11 cellular contexts compared by ENCODE assay signal in the genomic region with DNA sequence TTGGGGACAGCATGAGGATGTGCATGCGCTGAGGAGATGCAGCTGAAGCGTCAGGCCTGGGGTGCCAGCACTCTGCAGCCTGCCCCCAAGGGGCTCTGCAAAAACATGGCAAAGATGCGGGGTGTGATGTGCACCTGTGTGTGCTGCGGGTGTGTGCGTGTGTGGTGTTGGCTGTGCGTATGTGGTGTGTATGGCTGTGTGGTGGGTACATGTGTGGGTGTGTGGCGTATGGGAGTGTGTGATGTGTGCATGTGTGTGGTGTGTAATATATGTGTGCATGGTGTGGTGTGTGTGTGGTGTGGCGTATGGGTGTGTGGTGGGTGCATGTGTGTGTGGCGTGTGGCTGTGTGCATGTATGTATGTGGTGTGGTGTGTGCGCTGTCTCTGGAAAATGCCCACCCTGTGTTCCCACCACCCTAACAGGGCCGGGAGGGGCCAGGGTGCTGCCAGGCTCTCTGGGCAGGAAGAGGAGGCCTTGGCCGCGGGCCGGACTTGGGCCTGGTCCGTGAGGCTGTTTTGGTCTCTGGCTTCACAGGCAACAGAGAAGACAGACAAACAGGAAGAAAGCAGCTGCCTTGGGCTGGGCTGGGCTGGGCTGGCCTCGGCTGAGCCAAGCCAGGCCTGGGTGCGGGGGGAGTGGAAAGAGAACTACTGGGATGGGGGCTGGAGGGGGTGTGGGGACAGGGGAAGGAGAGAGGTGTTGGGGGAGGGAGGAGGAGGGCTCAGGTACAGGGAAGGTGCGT. TPM values are rescaled to one million over a fixed set of nuclear protein-coding genes. Genes with fewer than 3 reads are reported as not detected.
A peak's percentile ranks its signal among the peaks of the same experiment; 100 is the strongest.
DNase-seq lines count a peak whose midpoint lies in the region; ATAC-seq, FAIRE-seq and TF ChIP-seq lines count a peak whose summit lies in the region.
"Had no signal": no experiment of that assay in that cellular context is flagged by ENCODE, and none has a peak within 500 bp of the region (broad histone marks: within the 10 kb centered on the region; RNA-seq: fewer than 3 reads in every experiment).

No MANE protein-coding gene starts in this region.

- H3K9ac ChIP-seq in HepG2 (ENCODE audit: insufficient read depth, low read depth, low read length): no peak overlapping the region
- H3K9ac ChIP-seq: KMS-11 had no signal

- no peak for FAIRE-seq in HepG2 (lab: Jason Lieb, UNC)
- FAIRE-seq: islet of Langerhans had no signal

- TF ChIP-seq POLR2A in HepG2 (IDR thresholded peaks at IDR 0.05; ENCODE audit: insufficient read depth in 1 of 2, low read depth in 2 of 2, low read length in 2 of 2): no peak

- H3K4me2 ChIP-seq in HepG2 (ENCODE audit: low read depth, low read length): no peak overlapping the region
- H3K4me2 ChIP-seq: KMS-11 had no signal

- no peak overlapping the region for H3K4me3 Mint-ChIP-seq in stimulated activated naive CD8-positive, alpha-beta T cell treated with anti-CD3 and anti-CD28 coated beads, Interleukin-15, Interleukin-2, amounts not matched to agents 100 ng/mL and 50 ng/mL, for 24 hours
- H3K4me3 Mint-ChIP-seq in activated T-helper 1 cell treated with anti-CD3 and anti-CD28 coated beads, Interleukin-12 subunit alpha, Interleukin-12 subunit beta, Interleukin-2, Interleukin-4 antibody, amounts not matched to agents 30 ng/mL and 10 ng/mL and 1 ng/mL, durations not matched to agents 14 hours and 24 hours and 36 hours: peak overlapping the region; percentile 39

- intact Hi-C loops in activated T-helper 1 cell treated with anti-CD3 and anti-CD28 coated beads, Interleukin-12 subunit alpha, Interleukin-12 subunit beta, Interleukin-2, Interleukin-4 antibody, amounts not matched to agents 30 ng/mL and 10 ng/mL and 1 ng/mL, durations not matched to agents 14 hours and 24 hours and 36 hours (cut with micrococcal nuclease): loop anchor here (5.0 kb wide), 1 partner anchor 76 kb away; no protein-coding TSS in a partner anchor
- intact Hi-C loops in HepG2 (cut with micrococcal nuclease; ENCODE audit: unreplicated experiment): no loop called here

- peak overlapping the region; percentile 40 for H3K27ac Mint-ChIP-seq in stimulated activated naive CD8-positive, alpha-beta T cell treated with anti-CD3 and anti-CD28 coated beads, Interleukin-15, Interleukin-2, amounts not matched to agents 100 ng/mL and 50 ng/mL, for 24 hours
- H3K27ac Mint-ChIP-seq in activated T-helper 1 cell treated with anti-CD3 and anti-CD28 coated beads, Interleukin-12 subunit alpha, Interleukin-12 subunit beta, Interleukin-2, Interleukin-4 antibody, amounts not matched to agents 30 ng/mL and 10 ng/mL and 1 ng/mL, durations not matched to agents 14 hours and 24 hours and 36 hours: peak overlapping the region; percentile 65

- no TSS peak for BruUV-seq in HepG2 (replicated peaks; lab: Mats Ljungman, UMichigan)

- H3K4me3 ChIP-seq in HepG2 (replicated peaks in 1 of 3; ENCODE audit: insufficient read depth in 1 of 3, low read depth in 2 of 3, low read length in 3 of 3): no peak overlapping the region

- no peaks in the 10 kb centered on the region for H3K36me3 ChIP-seq in HepG2 (replicated peaks in 1 of 2; ENCODE audit: control insufficient read depth in 1 of 2, insufficient read depth in 2 of 2, low read length in 2 of 2)

- WGBS in HepG2 (ENCODE audit: low lambda C conversion rate): 43% methylated on average over 15 of the region's 18 CpGs

- no peaks in the 10 kb centered on the region for H3K27me3 Mint-ChIP-seq in stimulated activated naive CD8-positive, alpha-beta T cell treated with anti-CD3 and anti-CD28 coated beads, Interleukin-15, Interleukin-2, amounts not matched to agents 100 ng/mL and 50 ng/mL, for 24 hours
- no peaks in the 10 kb centered on the region for H3K27me3 Mint-ChIP-seq in activated T-helper 1 cell treated with anti-CD3 and anti-CD28 coated beads, Interleukin-12 subunit alpha, Interleukin-12 subunit beta, Interleukin-2, Interleukin-4 antibody, amounts not matched to agents 30 ng/mL and 10 ng/mL and 1 ng/mL, durations not matched to agents 14 hours and 24 hours and 36 hours (ENCODE audit: insufficient read depth)

- TF ChIP-seq RAD21 in HepG2 (CRISPR knock-in tag; IDR thresholded peaks at IDR 0.05): no peak

- H2AFZ ChIP-seq in HepG2 (ENCODE audit: low read length): no peak overlapping the region

- H3K79me2 ChIP-seq in HepG2 (ENCODE audit: insufficient read depth, low read length): no peaks in the 10 kb centered on the region

- no peak for TF ChIP-seq EP300 in HepG2 (IDR thresholded peaks at IDR 0.05; ENCODE audit: low read depth in 2 of 2, low read length in 2 of 2)
- no peak for TF ChIP-seq EP300 in HepG2 (CRISPR knock-in tag; IDR thresholded peaks at IDR 0.05; ENCODE audit: borderline replicate concordance)

- in situ Hi-C loops in HepG2 (cut with HindIII; ENCODE audit: extremely low pct_ligation_motif_present, low pct_unique_long_range_greater_than_20kb) (no loop called here), GM13976 (cut with MboI; ENCODE audit: low sequenced_read_pairs, unreplicated experiment) (no loop called here)

- DNase-seq in stimulated activated naive CD8-positive, alpha-beta T cell treated with anti-CD3 and anti-CD28 coated beads, Interleukin-15, Interleukin-2, amounts not matched to agents 100 U/mL and 50 U/mL, for 24 hours: no peak
- DNase-seq in activated T-helper 1 cell treated with anti-CD3 and anti-CD28 coated beads, Interleukin-12 subunit alpha, Interleukin-12 subunit beta, Interleukin-2, Interleukin-4 antibody, amounts not matched to agents 30 ng/mL and 10 ng/mL and 1 ng/mL, durations not matched to agents 14 hours and 24 hours and 36 hours (ENCODE audit: low spot score): no peak
- DNase-seq in HepG2 (ENCODE audit: low spot score): no peak
- DNase-seq in GM13976 (ENCODE audit: low spot score): no peak
- DNase-seq in stimulated activated CD4-positive, alpha-beta T cell treated with anti-CD3 and anti-CD28 coated beads, Interleukin-4, amount 100 ng/mL, for 24 hours: no peak
- no peak for DNase-seq in NOMO-1 (lab: John Stamatoyannopoulos, UW; ENCODE audit: unreplicated experiment in 2 of 2)
- DNase-seq in DMS153 (lab: John Stamatoyannopoulos, UW): no peak

- no peaks in the 10 kb centered on the region for H3K36me3 Mint-ChIP-seq in stimulated activated naive CD8-positive, alpha-beta T cell treated with anti-CD3 and anti-CD28 coated beads, Interleukin-15, Interleukin-2, amounts not matched to agents 100 ng/mL and 50 ng/mL, for 24 hours (ENCODE audit: low read depth)
- H3K36me3 Mint-ChIP-seq in activated T-helper 1 cell treated with anti-CD3 and anti-CD28 coated beads, Interleukin-12 subunit alpha, Interleukin-12 subunit beta, Interleukin-2, Interleukin-4 antibody, amounts not matched to agents 30 ng/mL and 10 ng/mL and 1 ng/mL, durations not matched to agents 14 hours and 24 hours and 36 hours (ENCODE audit: low read depth): peaks cover under 1% of the 10 kb centered on the region

- peaks cover 2 to 11% of the 10 kb centered on the region in 2 experiments; a peak in 2 of 5 replicates for H3K27me3 ChIP-seq in HepG2 (ENCODE audit: control insufficient read depth in 1 of 2, insufficient read depth in 2 of 2, low read length in 2 of 2)

- no peaks in the 10 kb centered on the region for H4K20me1 ChIP-seq in HepG2 (ENCODE audit: insufficient read depth, low read length)

- H3K27ac ChIP-seq in HepG2 (ENCODE audit: extremely low read length, insufficient read depth, low read length): no peak overlapping the region
- H3K27ac ChIP-seq: epithelial cell of prostate, KMS-11 had no signal

- no peaks in the 10 kb centered on the region for H3K4me1 ChIP-seq in HepG2 (ENCODE audit: insufficient read depth, low read length)

- no peak for ATAC-seq in stimulated activated naive CD8-positive, alpha-beta T cell treated with anti-CD3 and anti-CD28 coated beads, Interleukin-15, Interleukin-2, amounts not matched to agents 100 U/mL and 50 U/mL, for 24 hours
- ATAC-seq in HepG2: peak; percentile 32; the same call in 2 of the 3 replicates

- TF ChIP-seq CTCF in HepG2 (CRISPR knock-in tag; IDR thresholded peaks at IDR 0.05) (no peak), GM13976 (IDR thresholded peaks at IDR 0.05; ENCODE audit: borderline replicate concordance, control extremely low read depth, extremely low read depth, insufficient read depth, missing control alignments) (no peak)

- no peaks in the 10 kb centered on the region for H3K9me3 Mint-ChIP-seq in stimulated activated naive CD8-positive, alpha-beta T cell treated with anti-CD3 and anti-CD28 coated beads, Interleukin-15, Interleukin-2, amounts not matched to agents 100 ng/mL and 50 ng/mL, for 24 hours
- no peaks in the 10 kb centered on the region for H3K9me3 Mint-ChIP-seq in activated T-helper 1 cell treated with anti-CD3 and anti-CD28 coated beads, Interleukin-12 subunit alpha, Interleukin-12 subunit beta, Interleukin-2, Interleukin-4 antibody, amounts not matched to agents 30 ng/mL and 10 ng/mL and 1 ng/mL, durations not matched to agents 14 hours and 24 hours and 36 hours

- POLR2A ChIA-PET in HepG2 (lab: Yijun Ruan, JAX): no interaction called here

- no peaks in the 10 kb centered on the region for H3K9me3 ChIP-seq in HepG2 (ENCODE audit: low read length)

- H3K4me1 Mint-ChIP-seq in stimulated activated naive CD8-positive, alpha-beta T cell treated with anti-CD3 and anti-CD28 coated beads, Interleukin-15, Interleukin-2, amounts not matched to agents 100 ng/mL and 50 ng/mL, for 24 hours (ENCODE audit: low read depth): peaks cover 33% of the 10 kb centered on the region
- peaks cover 29% of the 10 kb centered on the region for H3K4me1 Mint-ChIP-seq in activated T-helper 1 cell treated with anti-CD3 and anti-CD28 coated beads, Interleukin-12 subunit alpha, Interleukin-12 subunit beta, Interleukin-2, Interleukin-4 antibody, amounts not matched to agents 30 ng/mL and 10 ng/mL and 1 ng/mL, durations not matched to agents 14 hours and 24 hours and 36 hours (ENCODE audit: low read depth)

- CTCF ChIA-PET in HepG2 (lab: Yijun Ruan, JAX; ENCODE audit: low intra/inter-chr PET ratio, low total read pairs): no interaction called here

RNA-seq across cellular contexts. Expression of a gene that starts 1.1 kb away (rescaled TPM):
- total RNA-seq in activated T-helper 1 cell treated with anti-CD3 and anti-CD28 coated beads, Interleukin-12 subunit alpha, Interleukin-12 subunit beta, Interleukin-2, Interleukin-4 antibody, amounts not matched to agents 30 ng/mL and 10 ng/mL and 1 ng/mL, durations not matched to agents 14 hours and 24 hours and 36 hours: not detected in 2 replicates
- total RNA-seq in HepG2 (2016; rRNA removed; fragmentation: Illumina TruSeq; extraction: Trizol): not detected in 2 replicates
- not detected in 2 replicates for total RNA-seq in HepG2 (2016; cell fraction: cytosol; rRNA removed; fragmentation: Illumina TruSeq; extraction: Trizol; ENCODE audit: low read depth)
- total RNA-seq in HepG2 (2016; cell fraction: insoluble cytoplasmic fraction; rRNA removed; fragmentation: Illumina TruSeq; extraction: Trizol): not detected in 2 replicates
- not detected in 2 replicates for total RNA-seq in HepG2 (2016; cell fraction: membrane; rRNA removed; fragmentation: Illumina TruSeq; extraction: Trizol)
- total RNA-seq in HepG2 (2016; cell fraction: nucleus; rRNA removed; fragmentation: Illumina TruSeq; extraction: Trizol): not detected in 2 replicates
- not detected in 2 replicates for polyA plus RNA-seq in HepG2 (2011; rRNA removed)
- not detected in 2 replicates for polyA plus RNA-seq in HepG2 (2011; cell fraction: cytosol; rRNA removed)
- not detected in 2 replicates for polyA plus RNA-seq in HepG2 (2011; cell fraction: nucleus; rRNA removed)
- polyA plus RNA-seq in HepG2 (2012): not detected in 2 replicates
- not detected in 2 replicates for polyA plus RNA-seq in HepG2 (2016; cell fraction: cytosol; fragmentation: Illumina TruSeq; extraction: Trizol; ENCODE audit: low read depth)
- polyA plus RNA-seq in HepG2 (2016; cell fraction: insoluble cytoplasmic fraction; fragmentation: Illumina TruSeq; extraction: Trizol; ENCODE audit: low read depth): not detected in 2 replicates
- polyA plus RNA-seq in HepG2 (2016; cell fraction: membrane; fragmentation: Illumina TruSeq; extraction: Trizol; ENCODE audit: low read depth): not detected in 2 replicates
- not detected in 2 replicates for polyA plus RNA-seq in HepG2 (2016; cell fraction: nucleus; fragmentation: Illumina TruSeq; extraction: Trizol; ENCODE audit: insufficient read depth, low read depth)
- 0.18 and 0.87 TPM in 2 replicates for polyA minus RNA-seq in HepG2 (2011; rRNA and poly(A)+ RNA removed; ENCODE audit: low replicate concordance)
- not detected in 2 replicates for polyA minus RNA-seq in HepG2 (2011; cell fraction: cytosol; rRNA and poly(A)+ RNA removed)
- not detected in 2 replicates for polyA minus RNA-seq in HepG2 (2011; cell fraction: nucleus; rRNA and poly(A)+ RNA removed)

RNA-seq across cellular contexts. Expression of a gene that starts 17.4 kb away (rescaled TPM):
- total RNA-seq in activated T-helper 1 cell treated with anti-CD3 and anti-CD28 coated beads, Interleukin-12 subunit alpha, Interleukin-12 subunit beta, Interleukin-2, Interleukin-4 antibody, amounts not matched to agents 30 ng/mL and 10 ng/mL and 1 ng/mL, durations not matched to agents 14 hours and 24 hours and 36 hours: 1.7 and 3.3 TPM in 2 replicates
- 1.1 and 1.4 TPM in 2 replicates for total RNA-seq in HepG2 (2016; rRNA removed; fragmentation: Illumina TruSeq; extraction: Trizol)
- 0.18 and 0.30 TPM in 2 replicates for total RNA-seq in HepG2 (2016; cell fraction: cytosol; rRNA removed; fragmentation: Illumina TruSeq; extraction: Trizol; ENCODE audit: low read depth)
- total RNA-seq in HepG2 (2016; cell fraction: insoluble cytoplasmic fraction; rRNA removed; fragmentation: Illumina TruSeq; extraction: Trizol): 0.74 and 1.1 TPM in 2 replicates
- 0.59 and 0.74 TPM in 2 replicates for total RNA-seq in HepG2 (2016; cell fraction: membrane; rRNA removed; fragmentation: Illumina TruSeq; extraction: Trizol)
- 2.9 and 3.0 TPM in 2 replicates for total RNA-seq in HepG2 (2016; cell fraction: nucleus; rRNA removed; fragmentation: Illumina TruSeq; extraction: Trizol)
- 2.0 and 5.0 TPM in 2 replicates for polyA plus RNA-seq in HepG2 (2011; rRNA removed)
- 2.5 TPM in 2 replicates for polyA plus RNA-seq in HepG2 (2011; cell fraction: cytosol; rRNA removed)
- 15.9 and 17.0 TPM in 2 replicates for polyA plus RNA-seq in HepG2 (2011; cell fraction: nucleus; rRNA removed)
- polyA plus RNA-seq in HepG2 (2012): 1.8 and 5.5 TPM in 2 replicates
- polyA plus RNA-seq in HepG2 (2016; cell fraction: cytosol; fragmentation: Illumina TruSeq; extraction: Trizol; ENCODE audit: low read depth): 0.24 TPM in 2 replicates
- polyA plus RNA-seq in HepG2 (2016; cell fraction: insoluble cytoplasmic fraction; fragmentation: Illumina TruSeq; extraction: Trizol; ENCODE audit: low read depth): 0.83 and 1.4 TPM in 2 replicates
- polyA plus RNA-seq in HepG2 (2016; cell fraction: membrane; fragmentation: Illumina TruSeq; extraction: Trizol; ENCODE audit: low read depth): 0.46 and 0.98 TPM in 2 replicates
- 6.9 and 8.1 TPM in 2 replicates for polyA plus RNA-seq in HepG2 (2016; cell fraction: nucleus; fragmentation: Illumina TruSeq; extraction: Trizol; ENCODE audit: insufficient read depth, low read depth)
- polyA minus RNA-seq in HepG2 (2011; rRNA and poly(A)+ RNA removed; ENCODE audit: low replicate concordance): 14.7 and 119 TPM in 2 replicates
- polyA minus RNA-seq in HepG2 (2011; cell fraction: cytosol; rRNA and poly(A)+ RNA removed): 4.0 and 7.3 TPM in 2 replicates
- 4.6 and 6.8 TPM in 2 replicates for polyA minus RNA-seq in HepG2 (2011; cell fraction: nucleus; rRNA and poly(A)+ RNA removed)

RNA-seq across cellular contexts. Expression of a gene that starts 22.7 kb away (rescaled TPM):
- total RNA-seq in activated T-helper 1 cell treated with anti-CD3 and anti-CD28 coated beads, Interleukin-12 subunit alpha, Interleukin-12 subunit beta, Interleukin-2, Interleukin-4 antibody, amounts not matched to agents 30 ng/mL and 10 ng/mL and 1 ng/mL, durations not matched to agents 14 hours and 24 hours and 36 hours: 128 TPM in 2 replicates
- total RNA-seq in HepG2 (2016; rRNA removed; fragmentation: Illumina TruSeq; extraction: Trizol): 0.64 TPM in 1 of 2 replicates, not detected in the other
- not detected in 2 replicates for total RNA-seq in HepG2 (2016; cell fraction: cytosol; rRNA removed; fragmentation: Illumina TruSeq; extraction: Trizol; ENCODE audit: low read depth)
- total RNA-seq in HepG2 (2016; cell fraction: insoluble cytoplasmic fraction; rRNA removed; fragmentation: Illumina TruSeq; extraction: Trizol): 0.22 TPM in 1 of 2 replicates, not detected in the other
- total RNA-seq in HepG2 (2016; cell fraction: membrane; rRNA removed; fragmentation: Illumina TruSeq; extraction: Trizol): 0.28 TPM in 1 of 2 replicates, not detected in the other
- 0.41 TPM in 1 of 2 replicates, not detected in the other for total RNA-seq in HepG2 (2016; cell fraction: nucleus; rRNA removed; fragmentation: Illumina TruSeq; extraction: Trizol)
- polyA plus RNA-seq in HepG2 (2011; rRNA removed): 0.57 and 1.1 TPM in 2 replicates
- polyA plus RNA-seq in HepG2 (2011; cell fraction: cytosol; rRNA removed): 0.10 and 0.19 TPM in 2 replicates
- polyA plus RNA-seq in HepG2 (2011; cell fraction: nucleus; rRNA removed): 7.0 and 9.1 TPM in 2 replicates
- polyA plus RNA-seq in HepG2 (2012): 0.35 and 0.59 TPM in 2 replicates
- not detected in 2 replicates for polyA plus RNA-seq in HepG2 (2016; cell fraction: cytosol; fragmentation: Illumina TruSeq; extraction: Trizol; ENCODE audit: low read depth)
- not detected in 2 replicates for polyA plus RNA-seq in HepG2 (2016; cell fraction: insoluble cytoplasmic fraction; fragmentation: Illumina TruSeq; extraction: Trizol; ENCODE audit: low read depth)
- not detected in 2 replicates for polyA plus RNA-seq in HepG2 (2016; cell fraction: membrane; fragmentation: Illumina TruSeq; extraction: Trizol; ENCODE audit: low read depth)
- polyA plus RNA-seq in HepG2 (2016; cell fraction: nucleus; fragmentation: Illumina TruSeq; extraction: Trizol; ENCODE audit: insufficient read depth, low read depth): 0.64 and 1.9 TPM in 2 replicates
- 1.6 and 1.8 TPM in 2 replicates for polyA minus RNA-seq in HepG2 (2011; rRNA and poly(A)+ RNA removed; ENCODE audit: low replicate concordance)
- polyA minus RNA-seq in HepG2 (2011; cell fraction: cytosol; rRNA and poly(A)+ RNA removed): 1.1 TPM in 1 of 2 replicates, not detected in the other
- 1.2 and 2.8 TPM in 2 replicates for polyA minus RNA-seq in HepG2 (2011; cell fraction: nucleus; rRNA and poly(A)+ RNA removed)

RNA-seq across cellular contexts. Expression of a gene that starts 31.4 kb away (rescaled TPM):
- total RNA-seq in activated T-helper 1 cell treated with anti-CD3 and anti-CD28 coated beads, Interleukin-12 subunit alpha, Interleukin-12 subunit beta, Interleukin-2, Interleukin-4 antibody, amounts not matched to agents 30 ng/mL and 10 ng/mL and 1 ng/mL, durations not matched to agents 14 hours and 24 hours and 36 hours: 150 and 156 TPM in 2 replicates
- 51.1 and 51.7 TPM in 2 replicates for total RNA-seq in HepG2 (2016; rRNA removed; fragmentation: Illumina TruSeq; extraction: Trizol)
- total RNA-seq in HepG2 (2016; cell fraction: cytosol; rRNA removed; fragmentation: Illumina TruSeq; extraction: Trizol; ENCODE audit: low read depth): 55.8 and 62.5 TPM in 2 replicates
- 47.6 and 50.9 TPM in 2 replicates for total RNA-seq in HepG2 (2016; cell fraction: insoluble cytoplasmic fraction; rRNA removed; fragmentation: Illumina TruSeq; extraction: Trizol)
- total RNA-seq in HepG2 (2016; cell fraction: membrane; rRNA removed; fragmentation: Illumina TruSeq; extraction: Trizol): 52.1 and 59.2 TPM in 2 replicates
- total RNA-seq in HepG2 (2016; cell fraction: nucleus; rRNA removed; fragmentation: Illumina TruSeq; extraction: Trizol): 27.3 and 30.2 TPM in 2 replicates
- 49.1 and 49.2 TPM in 2 replicates for polyA plus RNA-seq in HepG2 (2011; rRNA removed)
- polyA plus RNA-seq in HepG2 (2011; cell fraction: cytosol; rRNA removed): 61.9 and 80.7 TPM in 2 replicates
- polyA plus RNA-seq in HepG2 (2011; cell fraction: nucleus; rRNA removed): 84.9 and 98.2 TPM in 2 replicates
- polyA plus RNA-seq in HepG2 (2012): 45.4 and 52.3 TPM in 2 replicates
- polyA plus RNA-seq in HepG2 (2016; cell fraction: cytosol; fragmentation: Illumina TruSeq; extraction: Trizol; ENCODE audit: low read depth): 168 and 195 TPM in 2 replicates
- 99.2 and 109 TPM in 2 replicates for polyA plus RNA-seq in HepG2 (2016; cell fraction: insoluble cytoplasmic fraction; fragmentation: Illumina TruSeq; extraction: Trizol; ENCODE audit: low read depth)
- polyA plus RNA-seq in HepG2 (2016; cell fraction: membrane; fragmentation: Illumina TruSeq; extraction: Trizol; ENCODE audit: low read depth): 92.8 and 108 TPM in 2 replicates
- 92.2 and 97.8 TPM in 2 replicates for polyA plus RNA-seq in HepG2 (2016; cell fraction: nucleus; fragmentation: Illumina TruSeq; extraction: Trizol; ENCODE audit: insufficient read depth, low read depth)
- 30.3 and 98.8 TPM in 2 replicates for polyA minus RNA-seq in HepG2 (2011; rRNA and poly(A)+ RNA removed; ENCODE audit: low replicate concordance)
- polyA minus RNA-seq in HepG2 (2011; cell fraction: cytosol; rRNA and poly(A)+ RNA removed): 14.6 and 17.3 TPM in 2 replicates
- 23.7 and 25.0 TPM in 2 replicates for polyA minus RNA-seq in HepG2 (2011; cell fraction: nucleus; rRNA and poly(A)+ RNA removed)

RNA-seq across cellular contexts. Expression of a gene that starts 41.0 kb away (rescaled TPM):
- 12.8 and 14.0 TPM in 2 replicates for total RNA-seq in activated T-helper 1 cell treated with anti-CD3 and anti-CD28 coated beads, Interleukin-12 subunit alpha, Interleukin-12 subunit beta, Interleukin-2, Interleukin-4 antibody, amounts not matched to agents 30 ng/mL and 10 ng/mL and 1 ng/mL, durations not matched to agents 14 hours and 24 hours and 36 hours
- 0.77 and 1.4 TPM in 2 replicates for total RNA-seq in HepG2 (2016; rRNA removed; fragmentation: Illumina TruSeq; extraction: Trizol)
- total RNA-seq in HepG2 (2016; cell fraction: cytosol; rRNA removed; fragmentation: Illumina TruSeq; extraction: Trizol; ENCODE audit: low read depth): not detected in 2 replicates
- 0.48 and 1.3 TPM in 2 replicates for total RNA-seq in HepG2 (2016; cell fraction: insoluble cytoplasmic fraction; rRNA removed; fragmentation: Illumina TruSeq; extraction: Trizol)
- 0.31 and 0.34 TPM in 2 replicates for total RNA-seq in HepG2 (2016; cell fraction: membrane; rRNA removed; fragmentation: Illumina TruSeq; extraction: Trizol)
- 0.78 and 1.4 TPM in 2 replicates for total RNA-seq in HepG2 (2016; cell fraction: nucleus; rRNA removed; fragmentation: Illumina TruSeq; extraction: Trizol)
- polyA plus RNA-seq in HepG2 (2011; rRNA removed): 2.0 and 2.6 TPM in 2 replicates
- 2.7 and 3.2 TPM in 2 replicates for polyA plus RNA-seq in HepG2 (2011; cell fraction: cytosol; rRNA removed)
- 7.0 and 9.2 TPM in 2 replicates for polyA plus RNA-seq in HepG2 (2011; cell fraction: nucleus; rRNA removed)
- polyA plus RNA-seq in HepG2 (2012): 1.5 and 2.1 TPM in 2 replicates
- 0.29 and 0.48 TPM in 2 replicates for polyA plus RNA-seq in HepG2 (2016; cell fraction: cytosol; fragmentation: Illumina TruSeq; extraction: Trizol; ENCODE audit: low read depth)
- polyA plus RNA-seq in HepG2 (2016; cell fraction: insoluble cytoplasmic fraction; fragmentation: Illumina TruSeq; extraction: Trizol; ENCODE audit: low read depth): 0.72 and 1.8 TPM in 2 replicates
- polyA plus RNA-seq in HepG2 (2016; cell fraction: membrane; fragmentation: Illumina TruSeq; extraction: Trizol; ENCODE audit: low read depth): 0.16 and 0.45 TPM in 2 replicates
- 0.89 and 1.6 TPM in 2 replicates for polyA plus RNA-seq in HepG2 (2016; cell fraction: nucleus; fragmentation: Illumina TruSeq; extraction: Trizol; ENCODE audit: insufficient read depth, low read depth)
- 3.3 TPM in 1 of 2 replicates, not detected in the other for polyA minus RNA-seq in HepG2 (2011; rRNA and poly(A)+ RNA removed; ENCODE audit: low replicate concordance)
- 0.53 and 1.5 TPM in 2 replicates for polyA minus RNA-seq in HepG2 (2011; cell fraction: cytosol; rRNA and poly(A)+ RNA removed)
- 1.6 and 1.7 TPM in 2 replicates for polyA minus RNA-seq in HepG2 (2011; cell fraction: nucleus; rRNA and poly(A)+ RNA removed)

Comparison
In these comparisons a context has a peak if more than half of its experiments do, and no peak if none do; other contexts are left out.
1. RNA of a gene that starts 22.7 kb away (total RNA-seq): 128 TPM in activated T-helper 1 cell treated with anti-CD3 and anti-CD28 coated beads, Interleukin-12 subunit alpha, Interleukin-12 subunit beta, Interleukin-2, Interleukin-4 antibody, amounts not matched to agents 30 ng/mL and 10 ng/mL and 1 ng/mL, durations not matched to agents 14 hours and 24 hours and 36 hours; 0.22 to 0.64 TPM in HepG2; every median in the first group is over 10 times any median in the second.